In the genomic region with DNA sequence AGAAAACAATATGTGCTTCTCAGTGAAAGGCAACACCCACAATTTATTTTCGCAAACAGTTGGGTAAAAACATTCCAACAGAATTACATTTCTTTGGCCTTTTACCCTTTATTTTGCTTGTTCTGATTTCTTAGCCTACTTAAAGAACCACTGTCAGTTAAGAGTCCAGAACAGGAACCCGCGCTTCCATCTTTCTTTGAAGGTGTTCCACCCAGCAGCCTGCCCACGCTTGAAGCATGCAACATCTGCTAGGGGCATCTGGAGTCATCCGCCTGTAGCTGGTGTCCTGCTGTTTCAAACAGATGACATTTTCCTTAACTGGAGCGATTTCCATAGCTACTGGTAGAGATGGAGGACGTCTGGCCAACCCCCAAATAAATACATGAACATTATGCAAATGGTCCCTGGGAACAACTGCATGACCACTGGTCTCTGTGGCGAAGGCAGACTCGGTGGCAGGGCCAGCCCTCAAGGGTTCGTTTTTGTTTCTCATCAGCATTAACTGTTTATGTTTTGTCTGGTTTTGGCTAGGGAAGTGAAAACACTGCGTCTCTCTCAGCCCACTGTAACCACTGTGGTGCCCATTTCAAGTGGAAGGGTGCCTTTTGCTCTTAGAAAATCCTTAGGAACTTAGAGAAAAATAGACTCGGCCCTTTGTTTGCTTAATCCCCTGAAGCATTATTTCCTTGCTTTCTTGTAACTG, we compare ENCODE assay signal across 9 cellular contexts.
A peak's percentile ranks its signal among the peaks of the same experiment; 100 is the strongest.
DNase-seq lines count a peak whose midpoint lies in the region; ATAC-seq and TF ChIP-seq lines count a peak whose summit lies in the region.
"Had no signal": no experiment of that assay in that cellular context is flagged by ENCODE, and none has a peak within 500 bp of the region (broad histone marks: within the 10 kb centered on the region; RNA-seq: fewer than 3 reads in every experiment).

No MANE protein-coding gene starts in this region.

- H3K36me3 ChIP-seq in brain microvascular endothelial cell (replicated peaks) (peaks cover 16% of the 10 kb centered on the region), WERI-Rb-1 (no peaks in the 10 kb centered on the region)

- H3K27ac ChIP-seq in brain microvascular endothelial cell (peak overlapping the region; percentile 84), WERI-Rb-1 (no peak overlapping the region)

- DNase-seq in brain microvascular endothelial cell (peak; percentile 53), smooth muscle cell of the brain vasculature (ENCODE audit: low read depth, low spot score) (peak; percentile 79), DMS153 treated with DMSO at 0.1 percent for 48 hours (lab: John Stamatoyannopoulos, UW; ENCODE audit: unreplicated experiment) (no peak), SIG-M5 treated with dmso at 0.1 percent for 504 hours (lab: John Stamatoyannopoulos, UW; ENCODE audit: unreplicated experiment) (no peak), WERI-Rb-1 (no peak)
- no peak for DNase-seq in stimulated activated CD4-positive, alpha-beta T cell treated with anti-CD3 and anti-CD28 coated beads, Interleukin-2, amount 100 ng/mL, for 48 hours
- DNase-seq: activated naive CD4-positive, alpha-beta T cell treated with anti-CD3 and anti-CD28 coated beads, Interleukin-2, amount 50 U/mL, for 16 hours had no signal

- TF ChIP-seq CTCF in brain microvascular endothelial cell (IDR thresholded peaks at IDR 0.05; ENCODE audit: low read depth, low read length, missing control alignments) (no peak), WERI-Rb-1 (IDR thresholded peaks at IDR 0.05; ENCODE audit: low read depth, low read length) (no peak)

- no peaks in the 10 kb centered on the region for H3K9me3 ChIP-seq in WERI-Rb-1 (ENCODE audit: severe bottlenecking)

- H3K4me3 ChIP-seq in brain microvascular endothelial cell (ENCODE audit: low read depth, low read length) = no peak overlapping the region
- H3K4me3 ChIP-seq in WERI-Rb-1 (ENCODE audit: low read depth, low read length) = no peak overlapping the region

- in situ Hi-C loops in brain microvascular endothelial cell (cut with HindIII; ENCODE audit: low pct_ligation_motif_present, low sequenced_read_pairs) = no loop called here

- ATAC-seq in GM19351 (IDR thresholded peaks at IDR 0.05; ENCODE audit: unreplicated experiment) = peak; percentile 83
- peak; percentile 66 for ATAC-seq in HG03095 (IDR thresholded peaks at IDR 0.05; ENCODE audit: unreplicated experiment)

- H3K27me3 ChIP-seq in brain microvascular endothelial cell (replicated peaks) (no peaks in the 10 kb centered on the region), WERI-Rb-1 (ENCODE audit: insufficient read depth, low read depth, severe bottlenecking) (peaks cover 10% of the 10 kb centered on the region)

Comparison
In these comparisons a context has a peak if more than half of its experiments do, and no peak if none do; other contexts are left out.
1. DNase-seq: peak in brain microvascular endothelial cell (single experiment) and smooth muscle cell of the brain vasculature (single experiment); none in DMS153 treated with DMSO at 0.1 percent for 48 hours (single experiment), SIG-M5 treated with dmso at 0.1 percent for 504 hours (single experiment), stimulated activated CD4-positive, alpha-beta T cell treated with anti-CD3 and anti-CD28 coated beads, Interleukin-2, amount 100 ng/mL, for 48 hours (0 of 2) and WERI-Rb-1 (single experiment).